ENCODE assay signal across 10 cellular contexts in genomic region chr7:131521651-131522163, GRCh38. TPM values are rescaled to one million over a fixed set of nuclear protein-coding genes. Genes with fewer than 3 reads are reported as not detected.
DNase-seq lines count a peak whose midpoint lies in the region; ATAC-seq and TF ChIP-seq lines count a peak whose summit lies in the region.
"Had no signal": no experiment of that assay in that cellular context is flagged by ENCODE, and none has a peak within 500 bp of the region (broad histone marks: within the 10 kb centered on the region; RNA-seq: fewer than 3 reads in every experiment).

No MANE protein-coding gene starts in this region.

- peak overlapping the region in 3 of 5 donors; percentile 22 to 85 (median 56) for H3K4me3 Mint-ChIP-seq in immature natural killer cell

- H3K27ac ChIP-seq in skeletal muscle tissue (ENCODE audit: low read depth, low read length), result peak overlapping the region; percentile 67

- no peaks in the 10 kb centered on the region for H3K36me3 ChIP-seq in skeletal muscle tissue (ENCODE audit: control insufficient read depth in 3 of 3, insufficient read depth in 3 of 3, low read length in 3 of 3)

- ATAC-seq in SK-N-SH treated with all-trans-retinoic acid at 6 μM for 48 hours, result peak; percentile 64
- ATAC-seq in HG02970 (IDR thresholded peaks at IDR 0.05; ENCODE audit: low FRiP score, unreplicated experiment), result no peak

- H3K27ac Mint-ChIP-seq in immature natural killer cell, result peak overlapping the region in 1 of 6 donors; percentile 57

- CTCF ChIA-PET in HEK293T (lab: Yijun Ruan, JAX), result interaction anchor here (0.8 kb wide), 1 partner anchor 24 kb away, joined by 3 read pairs; no protein-coding TSS in a partner anchor

- peaks cover 6 to 14% (median 14%) of the 10 kb centered on the region in 3 donors for H3K4me1 ChIP-seq in skeletal muscle tissue (ENCODE audit: control insufficient read depth in 3 of 3, insufficient read depth in 3 of 3, low read length in 3 of 3)

- POLR2A ChIA-PET in HEK293T (lab: Yijun Ruan, JAX), result no interaction called here

- H3K36me3 Mint-ChIP-seq in immature natural killer cell, result no peaks in the 10 kb centered on the region

- H3K9ac ChIP-seq in skeletal muscle tissue (ENCODE audit: low read depth in 1 of 3, low read length in 3 of 3), result peak overlapping the region in 1 of 3 donors; percentile 5

- peaks cover 0 to 2% (median 0%) of the 10 kb centered on the region in 3 donors for H3K27me3 Mint-ChIP-seq in immature natural killer cell (ENCODE audit: low read depth in 3 of 3)

- DNase-seq in DMS79 treated with DMSO at 0.1 percent for 48 hours (lab: John Stamatoyannopoulos, UW) (peak; percentile 19), DMS79 (lab: John Stamatoyannopoulos, UW) (no peak), immature natural killer cell (no peak), ureter (ENCODE audit: low spot score) (no peak), HEK293T (ENCODE audit: extremely low spot score) (no peak)
- DNase-seq: activated gamma-delta T cell treated with Interleukin-2 at 50 U/mL for 16 hours, glutamatergic neuron had no signal

- no peaks in the 10 kb centered on the region for H3K27me3 ChIP-seq in skeletal muscle tissue (ENCODE audit: control insufficient read depth in 3 of 3, insufficient read depth in 3 of 3, low read length in 3 of 3)

- H3K9me3 Mint-ChIP-seq in immature natural killer cell, result no peaks in the 10 kb centered on the region

- no peaks in the 10 kb centered on the region for H3K9me3 ChIP-seq in skeletal muscle tissue (ENCODE audit: control insufficient read depth in 3 of 3, low read length in 3 of 3)

- H3K4me3 ChIP-seq in skeletal muscle tissue (ENCODE audit: low read length in 3 of 3), result no peak overlapping the region

- peaks cover 11 to 12% of the 10 kb centered on the region in 2 donors for H3K4me1 Mint-ChIP-seq in immature natural killer cell

TF ChIP-seq in SK-N-SH treated with all-trans-retinoic acid at 6 μM for 48 hours, 23 proteins besides CTCF, POLR2A, EP300 and RAD21 (continues in another document):
- TF ChIP-seq OSR1 (CRISPR knock-in tag; IDR thresholded peaks at IDR 0.05), result no peak
- TF ChIP-seq ZNF565 (CRISPR knock-in tag; conservative IDR thresholded peaks at IDR 0.05; ENCODE audit: low read depth), result no peak
- TF ChIP-seq RARB (CRISPR knock-in tag; IDR thresholded peaks at IDR 0.05), result no peak
- no peak for TF ChIP-seq ESRRG (CRISPR knock-in tag; IDR thresholded peaks at IDR 0.05)
- TF ChIP-seq ZNF70 (CRISPR knock-in tag; IDR thresholded peaks at IDR 0.05), result no peak
- TF ChIP-seq POU6F1 (CRISPR knock-in tag; IDR thresholded peaks at IDR 0.05; ENCODE audit: borderline replicate concordance, low read depth), result no peak
- no peak for TF ChIP-seq PATZ1 (CRISPR knock-in tag; IDR thresholded peaks at IDR 0.05; ENCODE audit: borderline replicate concordance)
- TF ChIP-seq ZC3H10 (CRISPR knock-in tag; IDR thresholded peaks at IDR 0.05), result no peak
- no peak for TF ChIP-seq BACH2 (CRISPR knock-in tag; IDR thresholded peaks at IDR 0.05; ENCODE audit: borderline replicate concordance)
- TF ChIP-seq ZNF8 (CRISPR knock-in tag; IDR thresholded peaks at IDR 0.05), result no peak
- no peak for TF ChIP-seq SNAI2 (CRISPR knock-in tag; IDR thresholded peaks at IDR 0.05)
- no peak for TF ChIP-seq TCF4 (CRISPR knock-in tag; IDR thresholded peaks at IDR 0.05; ENCODE audit: borderline replicate concordance)

TF ChIP-seq in HEK293T, 16 proteins besides CTCF, POLR2A, EP300 and RAD21:
- TF ChIP-seq FOXM1 (IDR thresholded peaks at IDR 0.05; ENCODE audit: borderline replicate concordance) (no peak), NFRKB (IDR thresholded peaks at IDR 0.05) (no peak), HDGF (IDR thresholded peaks at IDR 0.05; ENCODE audit: borderline replicate concordance) (no peak), ZNF384 (IDR thresholded peaks at IDR 0.05) (no peak), ELF4 (IDR thresholded peaks at IDR 0.05) (no peak), FOXK2 (IDR thresholded peaks at IDR 0.05) (no peak)

RNA-seq across cellular contexts. Expression of gene PODXL, which starts 34.7 kb away (rescaled TPM):
- under 1 TPM in 2 of 3 donors, not detected in 1; 0.10 to 0.56 TPM for polyA plus RNA-seq in immature natural killer cell
- total RNA-seq in skeletal muscle tissue (18.8 TPM), ureter (64.4 TPM)
